In the genomic region with DNA sequence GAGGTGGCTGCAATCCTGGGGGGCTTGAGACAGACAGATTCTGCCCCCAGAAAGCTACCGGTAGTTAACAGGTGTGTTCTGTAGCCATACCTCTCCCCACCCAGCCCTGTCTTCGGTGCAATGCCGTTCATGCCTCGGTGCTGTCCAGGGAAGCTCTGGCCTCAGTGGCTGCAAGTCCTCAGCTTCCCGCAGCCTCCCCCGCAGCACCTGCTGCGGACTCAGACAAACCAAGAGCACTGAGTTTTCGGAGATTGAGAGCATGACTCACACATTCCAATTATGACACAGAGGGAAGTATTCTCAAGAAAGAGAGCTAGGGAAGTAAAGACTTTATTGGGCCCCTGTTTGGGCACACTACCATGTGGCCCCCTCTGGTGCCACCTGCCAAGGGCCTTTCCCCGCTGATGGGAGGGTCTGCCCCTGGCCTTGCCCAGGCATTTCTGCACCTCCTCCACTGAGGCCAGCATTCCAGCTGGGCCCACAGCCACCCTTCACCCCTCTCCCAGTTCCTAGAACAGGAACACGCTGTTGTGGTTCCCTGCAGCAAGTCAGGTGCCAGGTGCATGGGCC, we compare ENCODE assay signal across 8 cellular contexts.
DNase-seq lines count a peak whose midpoint lies in the region; ATAC-seq lines count a peak whose summit lies in the region.

No MANE protein-coding gene starts in this region.

- H3K4me1 Mint-ChIP-seq in T-helper 1 cell treated with Interleukin-12 subunit alpha and Interleukin-12 subunit beta and Interleukin-4 antibody, amounts not matched to agents 30 μg/mL and 1 μg/mL, for 36 hours (ENCODE audit: low read depth), result peaks cover 40% of the 10 kb centered on the region

- no peaks in the 10 kb centered on the region for H3K9me3 Mint-ChIP-seq in T-helper 1 cell treated with Interleukin-12 subunit alpha and Interleukin-12 subunit beta and Interleukin-4 antibody, amounts not matched to agents 30 μg/mL and 1 μg/mL, for 36 hours

- peak; percentile 60 for ATAC-seq in GM18870 (IDR thresholded peaks at IDR 0.05; ENCODE audit: unreplicated experiment)
- ATAC-seq in HG03060 (IDR thresholded peaks at IDR 0.05; ENCODE audit: low read depth, unreplicated experiment), result peak; percentile 40

- peaks cover 3% of the 10 kb centered on the region for H3K27me3 Mint-ChIP-seq in T-helper 1 cell treated with Interleukin-12 subunit alpha and Interleukin-12 subunit beta and Interleukin-4 antibody, amounts not matched to agents 30 μg/mL and 1 μg/mL, for 36 hours (ENCODE audit: low read depth)

- DNase-seq in dedifferentiated amniotic fluid mesenchymal stem cell (ENCODE audit: extremely low spot score), result peak; percentile 74
- peak; percentile 33 to 61 for DNase-seq in stimulated activated CD4-positive, alpha-beta T cell treated with anti-CD3 and anti-CD28 coated beads, Interleukin-4, amount 100 ng/mL, for 48 hours (ENCODE audit: low read depth in 2 of 2)
- DNase-seq in DMS 273 treated with DMSO at 0.1 percent for 48 hours (lab: John Stamatoyannopoulos, UW), result no peak
- no peak for DNase-seq in NCI-H2107 (lab: John Stamatoyannopoulos, UW)
- no peak for DNase-seq in NCI-H2029 treated with DMSO at 0.1 percent for 48 hours (lab: John Stamatoyannopoulos, UW)

- no peaks in the 10 kb centered on the region for H3K36me3 Mint-ChIP-seq in T-helper 1 cell treated with Interleukin-12 subunit alpha and Interleukin-12 subunit beta and Interleukin-4 antibody, amounts not matched to agents 30 μg/mL and 1 μg/mL, for 36 hours (ENCODE audit: low read depth)

- peak overlapping the region; percentile 59 for H3K4me3 Mint-ChIP-seq in T-helper 1 cell treated with Interleukin-12 subunit alpha and Interleukin-12 subunit beta and Interleukin-4 antibody, amounts not matched to agents 30 μg/mL and 1 μg/mL, for 36 hours

- peak overlapping the region; percentile 80 for H3K27ac Mint-ChIP-seq in T-helper 1 cell treated with Interleukin-12 subunit alpha and Interleukin-12 subunit beta and Interleukin-4 antibody, amounts not matched to agents 30 μg/mL and 1 μg/mL, for 36 hours

Comparison
In these comparisons a context has a peak if more than half of its experiments do, and no peak if none do; other contexts are left out.
1. DNase-seq: peak in dedifferentiated amniotic fluid mesenchymal stem cell (single experiment) and stimulated activated CD4-positive, alpha-beta T cell treated with anti-CD3 and anti-CD28 coated beads, Interleukin-4, amount 100 ng/mL, for 48 hours (2 of 2); none in DMS 273 treated with DMSO at 0.1 percent for 48 hours (single experiment), NCI-H2107 (single experiment) and NCI-H2029 treated with DMSO at 0.1 percent for 48 hours (single experiment).